ENCODE assay signal across 8 cellular contexts in genomic region chr7:139230774-139231512, GRCh38. TPM values are rescaled to one million over a fixed set of nuclear protein-coding genes. Genes with fewer than 3 reads are reported as not detected.
A peak's percentile ranks its signal among the peaks of the same experiment; 100 is the strongest.
DNase-seq lines count a peak whose midpoint lies in the region; ATAC-seq and TF ChIP-seq lines count a peak whose summit lies in the region.

Gene UBN2, plus strand, starts transcription at chr7:139231237. Its CDS starts 248 bp downstream, at chr7:139231485.

- DNase-seq in GF-D8 (lab: John Stamatoyannopoulos, UW) (peak; percentile 95), HEK293T (ENCODE audit: extremely low spot score) (peak; percentile 100), MV-4-11 (lab: John Stamatoyannopoulos, UW) (peak; percentile 98), SK-MEL-5 (ENCODE audit: low read depth, low spot score) (peak; percentile 99), substantia nigra (lab: John Stamatoyannopoulos, UW) (peak; percentile 80 to 98 (median 95))
- peak; percentile 93 for DNase-seq in activated naive CD4-positive, alpha-beta T cell treated with Interleukin-2 at 50 U/mL for 16 hours

- H3K27me3 ChIP-seq in gastroesophageal sphincter (peaks cover 2% of the 10 kb centered on the region), neutrophil (no peaks in the 10 kb centered on the region)

- peak; percentile 98 for ATAC-seq in gastroesophageal sphincter

- in situ Hi-C loops in SK-MEL-5 (cut with HindIII; ENCODE audit: low pct_unique_long_range_greater_than_20kb, low sequenced_read_pairs): no loop called here

- H3K27ac ChIP-seq in gastroesophageal sphincter (peak within 1 kb of the TSS; percentile 81 to 99 (median 98)), neutrophil (peak within 1 kb of the TSS; percentile 92), substantia nigra (ENCODE audit: low read depth, low read length, poor library complexity, severe bottlenecking) (peak within 1 kb of the TSS; percentile 93)

- H3K4me1 ChIP-seq in gastroesophageal sphincter: peaks cover 0 to 41% (median 4%) of the 10 kb centered on the region in 3 donors
- H3K4me1 ChIP-seq in neutrophil (ENCODE audit: control insufficient read depth in 1 of 2, insufficient read depth in 1 of 2, low read depth in 1 of 2, low read length in 1 of 2): peaks cover 17% of the 10 kb centered on the region in 2 experiments

- peak within 1 kb of the TSS; percentile 71 to 92 for H3K4me3 ChIP-seq in gastroesophageal sphincter
- peak within 1 kb of the TSS; percentile 91 to 98 for H3K4me3 ChIP-seq in neutrophil (ENCODE audit: low read depth in 1 of 2, low read length in 1 of 2)

- TF ChIP-seq POLR2A in gastroesophageal sphincter (IDR thresholded peaks at IDR 0.05): peak; percentile 21 to 42

- H3K9me3 ChIP-seq in gastroesophageal sphincter (no peaks in the 10 kb centered on the region), neutrophil (no peaks in the 10 kb centered on the region)

- POLR2A ChIA-PET in HEK293T (lab: Yijun Ruan, JAX): interaction anchor here (0.6 to 1.6 kb wide), 8 partner anchors 11 to 109 kb away, joined by 3 to 5 read pairs (median 3); a partner anchor contains a TSS

- TF ChIP-seq EP300 in gastroesophageal sphincter (IDR thresholded peaks at IDR 0.05): no peak

- CTCF ChIA-PET in HEK293T (lab: Yijun Ruan, JAX): no interaction called here

- TF ChIP-seq CTCF in gastroesophageal sphincter (IDR thresholded peaks at IDR 0.05) (no peak), neutrophil (IDR thresholded peaks at IDR 0.05) (no peak)

- 0% methylated on average over 14 of the region's 63 CpGs; no CpG with 5 or more reads in 1 of the 2 donors for WGBS in gastroesophageal sphincter (ENCODE audit: low coverage in 1 of 2), 2 donors

- H3K36me3 ChIP-seq in gastroesophageal sphincter (no peaks in the 10 kb centered on the region), neutrophil (no peaks in the 10 kb centered on the region)

TF ChIP-seq in HEK293T, 16 proteins besides CTCF, POLR2A, EP300 and RAD21:
- TF ChIP-seq NFRKB (IDR thresholded peaks at IDR 0.05) (no peak), HDGF (IDR thresholded peaks at IDR 0.05; ENCODE audit: borderline replicate concordance) (no peak), TARDBP (IDR thresholded peaks at IDR 0.05) (no peak), FOXK2 (IDR thresholded peaks at IDR 0.05) (peak; percentile 83), SUZ12 (IDR thresholded peaks at IDR 0.05) (no peak), ELF4 (IDR thresholded peaks at IDR 0.05) (no peak), FOXM1 (IDR thresholded peaks at IDR 0.05; ENCODE audit: borderline replicate concordance) (no peak)
TF ChIP-seq in HEK293T: peak in this region for 1.

RNA-seq across cellular contexts. Expression of gene UBN2, which starts in this region (rescaled TPM):
- total RNA-seq in SK-MEL-5 (2014; rRNA removed; shearing (Covaris generic)): 4.5 and 5.4 TPM in 2 replicates
- polyA plus RNA-seq in SK-MEL-5 (2015; cell fraction: cytosol; rRNA removed): 2.8 and 4.7 TPM in 2 replicates
- 13.8 and 14.2 TPM in 2 replicates for polyA plus RNA-seq in SK-MEL-5 (2015; cell fraction: nucleus; rRNA removed)
- 10 to 100 TPM in 3 of 4 donors, 1 to 10 TPM in 1; 9.1 to 18.5 (median 12.5) TPM for total RNA-seq in gastroesophageal sphincter

Comparison
In these comparisons a context has a peak if more than half of its experiments do, and no peak if none do; other contexts are left out.
1. Peak in every context shown above with its lines: DNase-seq, ATAC-seq, H3K4me3 ChIP-seq and H3K27ac ChIP-seq.